Comparison of ENCODE assay signal across 3 cellular contexts in genomic region chr6:166654573-166654972, GRCh38.
TF ChIP-seq lines count a peak whose summit lies in the region.

No MANE protein-coding gene starts in this region.

TF ChIP-seq in HepG2, 621 proteins besides CTCF, POLR2A, EP300 and RAD21:
- TF ChIP-seq CBX2 (IDR thresholded peaks at IDR 0.05; ENCODE audit: low read depth, low read length), result 0 out of 2 replicates have a peak, but pooled peaks have one; percentile 65
- TF ChIP-seq CBX2 (CRISPR knock-in tag; IDR thresholded peaks at IDR 0.05; ENCODE audit: low read depth), result no peak
- no peak for TF ChIP-seq FOXP1 (IDR thresholded peaks at IDR 0.05)
- TF ChIP-seq FOXP1 (CRISPR knock-in tag; IDR thresholded peaks at IDR 0.05), result no peak
- TF ChIP-seq GPN1 (CRISPR knock-in tag; IDR thresholded peaks at IDR 0.05; ENCODE audit: borderline replicate concordance), result no peak
- no peak for TF ChIP-seq HDAC1 (CRISPR knock-in tag; IDR thresholded peaks at IDR 0.05)
- no peak for TF ChIP-seq JDP2 (CRISPR knock-in tag; IDR thresholded peaks at IDR 0.05; ENCODE audit: borderline replicate concordance)
- TF ChIP-seq ZNF83 (CRISPR knock-in tag; IDR thresholded peaks at IDR 0.05; ENCODE audit: borderline replicate concordance), result no peak

TF ChIP-seq in SK-N-SH, 30 proteins besides CTCF, POLR2A, EP300 and RAD21 (continued from another document and continues in another):
- no peak for TF ChIP-seq FOXM1 (IDR thresholded peaks at IDR 0.05; ENCODE audit: low read depth)
- TF ChIP-seq NRF1 (IDR thresholded peaks at IDR 0.05; ENCODE audit: low read depth, low read length), result no peak
- no peak for TF ChIP-seq MEF2A (IDR thresholded peaks at IDR 0.05; ENCODE audit: borderline replicate concordance, low read depth)
- no peak for TF ChIP-seq MXI1 (IDR thresholded peaks at IDR 0.05; ENCODE audit: low read depth, low read length)
- TF ChIP-seq FOXJ3 (CRISPR knock-in tag; IDR thresholded peaks at IDR 0.05), result no peak
- TF ChIP-seq JUND (IDR thresholded peaks at IDR 0.05), result no peak
- TF ChIP-seq POLR2AphosphoS5 (IDR thresholded peaks at IDR 0.05; ENCODE audit: low read depth, low read length), result no peak
- TF ChIP-seq, protein P1, sequence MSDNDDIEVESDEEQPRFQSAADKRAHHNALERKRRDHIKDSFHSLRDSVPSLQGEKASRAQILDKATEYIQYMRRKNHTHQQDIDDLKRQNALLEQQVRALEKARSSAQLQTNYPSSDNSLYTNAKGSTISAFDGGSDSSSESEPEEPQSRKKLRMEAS (IDR thresholded peaks at IDR 0.05; ENCODE audit: low read depth), result no peak
- TF ChIP-seq ELF1 (IDR thresholded peaks at IDR 0.05), result no peak
- TF ChIP-seq RFX5 (IDR thresholded peaks at IDR 0.05; ENCODE audit: low read length), result no peak
- no peak for TF ChIP-seq SMC3 (IDR thresholded peaks at IDR 0.05; ENCODE audit: low read depth, low read length)
- no peak for TF ChIP-seq SIN3A (IDR thresholded peaks at IDR 0.05; ENCODE audit: borderline replicate concordance, low read depth, low read length)
- TF ChIP-seq, protein P2, sequence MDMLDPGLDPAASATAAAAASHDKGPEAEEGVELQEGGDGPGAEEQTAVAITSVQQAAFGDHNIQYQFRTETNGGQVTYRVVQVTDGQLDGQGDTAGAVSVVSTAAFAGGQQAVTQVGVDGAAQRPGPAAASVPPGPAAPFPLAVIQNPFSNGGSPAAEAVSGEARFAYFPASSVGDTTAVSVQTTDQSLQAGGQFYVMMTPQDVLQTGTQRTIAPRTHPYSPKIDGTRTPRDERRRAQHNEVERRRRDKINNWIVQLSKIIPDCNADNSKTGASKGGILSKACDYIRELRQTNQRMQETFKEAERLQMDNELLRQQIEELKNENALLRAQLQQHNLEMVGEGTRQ (IDR thresholded peaks at IDR 0.05; ENCODE audit: borderline replicate concordance, low read depth, low read length), result no peak
- TF ChIP-seq CHD2 (IDR thresholded peaks at IDR 0.05; ENCODE audit: low read length, partially characterized antibody), result peak; percentile 20
- TF ChIP-seq USF1 (IDR thresholded peaks at IDR 0.05; ENCODE audit: borderline replicate concordance, low read depth), result no peak
- TF ChIP-seq, protein P3, sequence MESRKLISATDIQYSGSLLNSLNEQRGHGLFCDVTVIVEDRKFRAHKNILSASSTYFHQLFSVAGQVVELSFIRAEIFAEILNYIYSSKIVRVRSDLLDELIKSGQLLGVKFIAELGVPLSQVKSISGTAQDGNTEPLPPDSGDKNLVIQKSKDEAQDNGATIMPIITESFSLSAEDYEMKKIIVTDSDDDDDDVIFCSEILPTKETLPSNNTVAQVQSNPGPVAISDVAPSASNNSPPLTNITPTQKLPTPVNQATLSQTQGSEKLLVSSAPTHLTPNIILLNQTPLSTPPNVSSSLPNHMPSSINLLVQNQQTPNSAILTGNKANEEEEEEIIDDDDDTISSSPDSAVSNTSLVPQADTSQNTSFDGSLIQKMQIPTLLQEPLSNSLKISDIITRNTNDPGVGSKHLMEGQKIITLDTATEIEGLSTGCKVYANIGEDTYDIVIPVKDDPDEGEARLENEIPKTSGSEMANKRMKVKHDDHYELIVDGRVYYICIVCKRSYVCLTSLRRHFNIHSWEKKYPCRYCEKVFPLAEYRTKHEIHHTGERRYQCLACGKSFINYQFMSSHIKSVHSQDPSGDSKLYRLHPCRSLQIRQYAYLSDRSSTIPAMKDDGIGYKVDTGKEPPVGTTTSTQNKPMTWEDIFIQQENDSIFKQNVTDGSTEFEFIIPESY (IDR thresholded peaks at IDR 0.05; ENCODE audit: borderline replicate concordance, low read depth), result no peak
- TF ChIP-seq FOSL2 (IDR thresholded peaks at IDR 0.05; ENCODE audit: borderline replicate concordance, low read depth), result no peak
- no peak for TF ChIP-seq TEAD4 (IDR thresholded peaks at IDR 0.05; ENCODE audit: borderline replicate concordance, insufficient read depth)
- TF ChIP-seq, protein P4, sequence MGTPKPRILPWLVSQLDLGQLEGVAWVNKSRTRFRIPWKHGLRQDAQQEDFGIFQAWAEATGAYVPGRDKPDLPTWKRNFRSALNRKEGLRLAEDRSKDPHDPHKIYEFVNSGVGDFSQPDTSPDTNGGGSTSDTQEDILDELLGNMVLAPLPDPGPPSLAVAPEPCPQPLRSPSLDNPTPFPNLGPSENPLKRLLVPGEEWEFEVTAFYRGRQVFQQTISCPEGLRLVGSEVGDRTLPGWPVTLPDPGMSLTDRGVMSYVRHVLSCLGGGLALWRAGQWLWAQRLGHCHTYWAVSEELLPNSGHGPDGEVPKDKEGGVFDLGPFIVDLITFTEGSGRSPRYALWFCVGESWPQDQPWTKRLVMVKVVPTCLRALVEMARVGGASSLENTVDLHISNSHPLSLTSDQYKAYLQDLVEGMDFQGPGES (IDR thresholded peaks at IDR 0.05; ENCODE audit: low read depth, low read length), result no peak
- no peak for TF ChIP-seq EZH2phosphoT487 (IDR thresholded peaks at IDR 0.05; ENCODE audit: borderline replicate concordance, low read depth)
- TF ChIP-seq GATA2 (CRISPR knock-in tag; IDR thresholded peaks at IDR 0.05), result peak; percentile 33; the same call in 1 of the 2 replicates
- TF ChIP-seq, protein P5, sequence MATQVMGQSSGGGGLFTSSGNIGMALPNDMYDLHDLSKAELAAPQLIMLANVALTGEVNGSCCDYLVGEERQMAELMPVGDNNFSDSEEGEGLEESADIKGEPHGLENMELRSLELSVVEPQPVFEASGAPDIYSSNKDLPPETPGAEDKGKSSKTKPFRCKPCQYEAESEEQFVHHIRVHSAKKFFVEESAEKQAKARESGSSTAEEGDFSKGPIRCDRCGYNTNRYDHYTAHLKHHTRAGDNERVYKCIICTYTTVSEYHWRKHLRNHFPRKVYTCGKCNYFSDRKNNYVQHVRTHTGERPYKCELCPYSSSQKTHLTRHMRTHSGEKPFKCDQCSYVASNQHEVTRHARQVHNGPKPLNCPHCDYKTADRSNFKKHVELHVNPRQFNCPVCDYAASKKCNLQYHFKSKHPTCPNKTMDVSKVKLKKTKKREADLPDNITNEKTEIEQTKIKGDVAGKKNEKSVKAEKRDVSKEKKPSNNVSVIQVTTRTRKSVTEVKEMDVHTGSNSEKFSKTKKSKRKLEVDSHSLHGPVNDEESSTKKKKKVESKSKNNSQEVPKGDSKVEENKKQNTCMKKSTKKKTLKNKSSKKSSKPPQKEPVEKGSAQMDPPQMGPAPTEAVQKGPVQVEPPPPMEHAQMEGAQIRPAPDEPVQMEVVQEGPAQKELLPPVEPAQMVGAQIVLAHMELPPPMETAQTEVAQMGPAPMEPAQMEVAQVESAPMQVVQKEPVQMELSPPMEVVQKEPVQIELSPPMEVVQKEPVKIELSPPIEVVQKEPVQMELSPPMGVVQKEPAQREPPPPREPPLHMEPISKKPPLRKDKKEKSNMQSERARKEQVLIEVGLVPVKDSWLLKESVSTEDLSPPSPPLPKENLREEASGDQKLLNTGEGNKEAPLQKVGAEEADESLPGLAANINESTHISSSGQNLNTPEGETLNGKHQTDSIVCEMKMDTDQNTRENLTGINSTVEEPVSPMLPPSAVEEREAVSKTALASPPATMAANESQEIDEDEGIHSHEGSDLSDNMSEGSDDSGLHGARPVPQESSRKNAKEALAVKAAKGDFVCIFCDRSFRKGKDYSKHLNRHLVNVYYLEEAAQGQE (IDR thresholded peaks at IDR 0.05; ENCODE audit: low read depth, low read length), result no peak
- TF ChIP-seq NFIC (IDR thresholded peaks at IDR 0.05; ENCODE audit: borderline replicate concordance), result no peak

TF ChIP-seq in neural cell, 6 proteins besides CTCF, POLR2A, EP300 and RAD21:
- no peak for TF ChIP-seq MXI1 (conservative IDR thresholded peaks at IDR 0.05; ENCODE audit: poor library complexity, severe bottlenecking)
- TF ChIP-seq TAF1 (IDR thresholded peaks at IDR 0.05; ENCODE audit: low read depth), result no peak
- no peak for TF ChIP-seq EZH2 (IDR thresholded peaks at IDR 0.05; ENCODE audit: borderline replicate concordance, insufficient read depth, low read length, poor library complexity, severe bottlenecking)
- TF ChIP-seq SMC3 (conservative IDR thresholded peaks at IDR 0.05; ENCODE audit: poor library complexity), result no peak
- TF ChIP-seq, protein P5 (IDR thresholded peaks at IDR 0.05; ENCODE audit: borderline replicate concordance), result no peak
- no peak for TF ChIP-seq POLR2AphosphoS5 (IDR thresholded peaks at IDR 0.05)
